Comparison of ENCODE assay signal across 11 cellular contexts in genomic region chr7:39507866-39508551, GRCh38. TPM values are rescaled to one million over a fixed set of nuclear protein-coding genes. Genes with fewer than 3 reads are reported as not detected.
DNase-seq lines count a peak whose midpoint lies in the region; ATAC-seq and TF ChIP-seq lines count a peak whose summit lies in the region.
"Had no signal": no experiment of that assay in that cellular context is flagged by ENCODE, and none has a peak within 500 bp of the region (broad histone marks: within the 10 kb centered on the region; RNA-seq: fewer than 3 reads in every experiment).

No MANE protein-coding gene starts in this region.

- TF ChIP-seq CTCF in glutamatergic neuron (IDR thresholded peaks at IDR 0.05; ENCODE audit: partially characterized antibody, unreplicated experiment): no peak

- no peak overlapping the region for H3K27ac Mint-ChIP-seq in activated CD8-positive, alpha-beta memory T cell treated with anti-CD3 and anti-CD28 coated beads, Interleukin-2, amount 10 ng/mL, durations not matched to agents 7 days and 5 days
- no peak overlapping the region for H3K27ac Mint-ChIP-seq in stimulated activated effector memory CD8-positive, alpha-beta T cell treated with anti-CD3 and anti-CD28 coated beads, Interleukin-12 subunit alpha, Interleukin-12 subunit beta, amount 100 ng/mL, for 72 hours
- no peak overlapping the region for H3K27ac Mint-ChIP-seq in glutamatergic neuron (ENCODE audit: unreplicated experiment)
- H3K27ac Mint-ChIP-seq: GM23338 had no signal

- H3K36me3 Mint-ChIP-seq in activated CD8-positive, alpha-beta memory T cell treated with anti-CD3 and anti-CD28 coated beads, Interleukin-2, amount 10 ng/mL, durations not matched to agents 7 days and 5 days: no peaks in the 10 kb centered on the region
- H3K36me3 Mint-ChIP-seq in stimulated activated effector memory CD8-positive, alpha-beta T cell treated with anti-CD3 and anti-CD28 coated beads, Interleukin-12 subunit alpha, Interleukin-12 subunit beta, amount 100 ng/mL, for 72 hours: no peaks in the 10 kb centered on the region
- no peaks in the 10 kb centered on the region for H3K36me3 Mint-ChIP-seq in glutamatergic neuron (ENCODE audit: unreplicated experiment)

- no peak overlapping the region for H3K4me3 Mint-ChIP-seq in activated CD8-positive, alpha-beta memory T cell treated with anti-CD3 and anti-CD28 coated beads, Interleukin-2, amount 10 ng/mL, durations not matched to agents 7 days and 5 days
- no peak overlapping the region for H3K4me3 Mint-ChIP-seq in stimulated activated effector memory CD8-positive, alpha-beta T cell treated with anti-CD3 and anti-CD28 coated beads, Interleukin-12 subunit alpha, Interleukin-12 subunit beta, amount 100 ng/mL, for 72 hours
- no peak overlapping the region for H3K4me3 Mint-ChIP-seq in glutamatergic neuron (ENCODE audit: unreplicated experiment)
- H3K4me3 Mint-ChIP-seq: GM23338 had no signal

- no peaks in the 10 kb centered on the region for H3K9me3 Mint-ChIP-seq in activated CD8-positive, alpha-beta memory T cell treated with anti-CD3 and anti-CD28 coated beads, Interleukin-2, amount 10 ng/mL, durations not matched to agents 7 days and 5 days (ENCODE audit: low read depth)
- H3K9me3 Mint-ChIP-seq in stimulated activated effector memory CD8-positive, alpha-beta T cell treated with anti-CD3 and anti-CD28 coated beads, Interleukin-12 subunit alpha, Interleukin-12 subunit beta, amount 100 ng/mL, for 72 hours: no peaks in the 10 kb centered on the region
- H3K9me3 Mint-ChIP-seq in glutamatergic neuron (ENCODE audit: unreplicated experiment): peaks cover 2% of the 10 kb centered on the region
- H3K9me3 Mint-ChIP-seq: GM23338 had no signal

- peak; percentile 60 for ATAC-seq in activated CD8-positive, alpha-beta memory T cell treated with anti-CD3 and anti-CD28 coated beads, Interleukin-2, amount 10 ng/mL, durations not matched to agents 7 days and 5 days
- ATAC-seq in HG03159 (IDR thresholded peaks at IDR 0.05; ENCODE audit: unreplicated experiment): peak; percentile 50
- ATAC-seq in stimulated activated effector memory CD8-positive, alpha-beta T cell treated with anti-CD3 and anti-CD28 coated beads, Interleukin-12 subunit alpha, Interleukin-12 subunit beta, amount 100 ng/mL, for 72 hours: peak; percentile 22
- ATAC-seq: GM23338 had no signal

- H3K27me3 Mint-ChIP-seq in activated CD8-positive, alpha-beta memory T cell treated with anti-CD3 and anti-CD28 coated beads, Interleukin-2, amount 10 ng/mL, durations not matched to agents 7 days and 5 days: peaks cover 5% of the 10 kb centered on the region
- no peaks in the 10 kb centered on the region for H3K27me3 Mint-ChIP-seq in glutamatergic neuron (ENCODE audit: unreplicated experiment)

- DNase-seq in activated CD8-positive, alpha-beta memory T cell treated with anti-CD3 and anti-CD28 coated beads, Interleukin-2, amount 10 ng/mL, durations not matched to agents 7 days and 5 days: peak; percentile 47
- DNase-seq in activated CD8-positive, alpha-beta memory T cell treated with anti-CD3 and anti-CD28 coated beads, Interleukin-2, amount 50 U/mL, for 48 hours: no peak
- DNase-seq in RPMI8226 (peak; percentile 87), glutamatergic neuron (no peak), SKM-1 (lab: John Stamatoyannopoulos, UW; ENCODE audit: unreplicated experiment) (no peak), SKM-1 treated with dmso at 0.1 percent for 144 hours (lab: John Stamatoyannopoulos, UW; ENCODE audit: unreplicated experiment) (no peak)
- DNase-seq in stimulated activated effector memory CD8-positive, alpha-beta T cell treated with anti-CD3 and anti-CD28 coated beads, Interleukin-12 subunit alpha, Interleukin-12 subunit beta, amount 100 ng/mL, for 72 hours (ENCODE audit: low spot score in 2 of 2): no peak
- DNase-seq: islet precursor cell, occipital lobe had no signal

- CTCF ChIA-PET in activated CD8-positive, alpha-beta memory T cell treated with anti-CD3 and anti-CD28 coated beads, Interleukin-2, amount 10 ng/mL, durations not matched to agents 7 days and 5 days (lab: Charles Lee): no interaction called here

- H3K4me1 Mint-ChIP-seq in activated CD8-positive, alpha-beta memory T cell treated with anti-CD3 and anti-CD28 coated beads, Interleukin-2, amount 10 ng/mL, durations not matched to agents 7 days and 5 days: peaks cover 23% of the 10 kb centered on the region
- peaks cover 11% of the 10 kb centered on the region for H3K4me1 Mint-ChIP-seq in stimulated activated effector memory CD8-positive, alpha-beta T cell treated with anti-CD3 and anti-CD28 coated beads, Interleukin-12 subunit alpha, Interleukin-12 subunit beta, amount 100 ng/mL, for 72 hours
- H3K4me1 Mint-ChIP-seq in glutamatergic neuron (ENCODE audit: low read depth, unreplicated experiment): no peaks in the 10 kb centered on the region
- H3K4me1 Mint-ChIP-seq: GM23338 had no signal

RNA-seq across cellular contexts. Expression of gene YAE1, which starts 58.2 kb away (rescaled TPM):
- total RNA-seq in activated CD8-positive, alpha-beta memory T cell treated with anti-CD3 and anti-CD28 coated beads, Interleukin-2, amount 10 ng/mL, durations not matched to agents 7 days and 5 days: 10 to 100 TPM in 1 of 2 experiments, 1 to 10 TPM in 1; 10.0 to 10.5 TPM
- 43.6 TPM for total RNA-seq in glutamatergic neuron (ENCODE audit: unreplicated experiment)

Comparison
In these comparisons a context has a peak if more than half of its experiments do, and no peak if none do; other contexts are left out.
1. DNase-seq: peak in activated CD8-positive, alpha-beta memory T cell treated with anti-CD3 and anti-CD28 coated beads, Interleukin-2, amount 10 ng/mL, durations not matched to agents 7 days and 5 days (single experiment) and RPMI8226 (single experiment); none in activated CD8-positive, alpha-beta memory T cell treated with anti-CD3 and anti-CD28 coated beads, Interleukin-2, amount 50 U/mL, for 48 hours (single experiment), stimulated activated effector memory CD8-positive, alpha-beta T cell treated with anti-CD3 and anti-CD28 coated beads, Interleukin-12 subunit alpha, Interleukin-12 subunit beta, amount 100 ng/mL, for 72 hours (0 of 2), glutamatergic neuron (single experiment), SKM-1 (single experiment) and SKM-1 treated with dmso at 0.1 percent for 144 hours (single experiment).
2. Peak in every context shown above with its lines, with median percentiles within 50 percentile points of each other: ATAC-seq.